In the genomic region with DNA sequence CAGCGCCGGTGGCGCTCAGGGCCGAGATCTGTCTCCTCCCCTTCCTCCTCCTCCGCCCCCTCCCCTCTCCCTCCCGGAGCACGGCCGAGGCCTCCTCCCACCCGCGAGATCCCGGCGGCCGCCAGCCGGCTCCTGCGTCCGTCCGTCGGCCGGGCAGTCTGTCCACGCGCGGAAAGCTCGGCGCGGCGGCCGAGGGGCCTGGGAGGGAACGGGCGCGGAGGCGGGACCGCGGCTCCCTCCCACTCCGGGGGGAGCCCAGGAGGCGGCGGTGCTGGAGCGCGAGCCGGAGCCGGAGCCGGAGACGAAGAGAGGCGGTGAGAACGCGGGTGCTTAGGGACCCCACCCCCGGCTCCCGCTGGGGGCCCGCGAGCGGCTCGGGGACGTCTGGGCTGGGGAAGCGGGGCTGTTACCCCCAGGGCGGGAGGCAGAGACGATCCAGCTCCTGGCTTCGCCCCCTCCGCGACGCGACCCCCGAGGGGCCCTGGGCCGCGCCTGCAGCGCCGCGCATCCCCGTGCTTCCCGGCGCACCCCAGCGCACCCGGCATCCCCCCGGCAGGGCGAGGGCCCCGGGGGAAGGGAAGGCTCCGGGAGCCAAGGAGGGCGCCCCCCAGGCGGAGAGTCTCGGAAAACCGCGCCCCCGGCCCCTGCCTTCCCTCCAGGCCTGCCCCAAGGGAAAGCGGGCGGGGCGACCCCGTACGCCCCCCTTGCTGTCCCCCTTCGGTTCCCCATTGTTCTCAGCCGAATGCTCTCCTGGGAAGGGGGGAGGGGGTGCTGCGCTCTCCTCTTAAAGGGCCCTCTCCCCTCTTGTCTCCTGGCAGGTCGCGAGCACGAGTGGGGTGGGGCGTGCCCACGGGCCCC, we compare ENCODE assay signal across 8 cellular contexts. TPM values are rescaled to one million over a fixed set of nuclear protein-coding genes. Genes with fewer than 3 reads are reported as not detected.
A peak's percentile ranks its signal among the peaks of the same experiment; 100 is the strongest.
DNase-seq lines count a peak whose midpoint lies in the region; ATAC-seq and TF ChIP-seq lines count a peak whose summit lies in the region.

A gene (plus strand): TSS at position 100 of the 858 bp plus-strand sequence. CDS start 1,463 bp downstream, outside the sequence.

- DNase-seq in HAP-1 (ENCODE audit: low spot score in 2 of 2) (peak in 1 of 2 experiments; percentile 42), epithelial cell of proximal tubule (ENCODE audit: low read depth) (no peak), nucleus accumbens (lab: John Stamatoyannopoulos, UW) (peak in 33 of 56 donors; percentile 6 to 61 (median 34)), aorta (no peak), T1000 (lab: John Stamatoyannopoulos, UW) (no peak), KBM-7 (no peak), NCI-H226 (no peak)
- DNase-seq in activated CD4-positive, alpha-beta T cell treated with anti-CD3 and anti-CD28 coated beads, Interleukin-2, amount 50 U/mL, for 24 hours (ENCODE audit: low read depth in 1 of 2, low spot score in 1 of 2) = peak; percentile 16 to 19

- H3K27me3 ChIP-seq in HAP-1 (ENCODE audit: low read depth) (peaks cover 33% of the 10 kb centered on the region), aorta (ENCODE audit: control insufficient read depth in 1 of 2, insufficient read depth in 2 of 2, low read length in 1 of 2) (no peaks in the 10 kb centered on the region)

- H3K4me1 ChIP-seq in HAP-1 (no peaks in the 10 kb centered on the region), aorta (ENCODE audit: control insufficient read depth in 1 of 2, insufficient read depth in 2 of 2, low read length in 2 of 2) (no peaks in the 10 kb centered on the region)

- no peak for TF ChIP-seq CTCF in epithelial cell of proximal tubule (conservative IDR thresholded peaks at IDR 0.05; ENCODE audit: low read depth, low read length)

- no peak within 1 kb of the TSS for H3K27ac ChIP-seq in aorta (ENCODE audit: low read depth in 1 of 2, low read length in 2 of 2)

- intact Hi-C loops in aorta (cut with DNase I) = no loop called here

- peak within 1 kb of the TSS; percentile 32 for H3K4me3 ChIP-seq in HAP-1
- H3K4me3 ChIP-seq in epithelial cell of proximal tubule (ENCODE audit: low read depth, low read length) = peak within 1 kb of the TSS; percentile 35
- H3K4me3 ChIP-seq in aorta (ENCODE audit: low read length in 2 of 2) = peak within 1 kb of the TSS in 1 of 2 donors; percentile 17

- in situ Hi-C loops in HAP-1 (cut with MboI; ENCODE audit: low sequenced_read_pairs) (no loop called here), KBM-7 (cut with MboI; ENCODE audit: low pct_unique_long_range_greater_than_20kb, low sequenced_read_pairs) (no loop called here)

- ATAC-seq in aorta (ENCODE audit: low FRiP score) = peak; percentile 57

- WGBS in aorta, 2 donors = 0 to 1% methylated on average over 49 to 94 of the region's 94 CpGs

- H3K36me3 ChIP-seq in HAP-1 (replicated peaks) (no peaks in the 10 kb centered on the region), aorta (ENCODE audit: control insufficient read depth in 1 of 2, insufficient read depth in 2 of 2, low read length in 1 of 2) (no peaks in the 10 kb centered on the region)

- H3K9me3 ChIP-seq in HAP-1 = no peaks in the 10 kb centered on the region
- no peaks in the 10 kb centered on the region for H3K9me3 ChIP-seq in aorta (ENCODE audit: control insufficient read depth, low read length)

RNA-seq across cellular contexts. Expression of the gene that starts here (rescaled TPM):
- not detected in 2 replicates for total RNA-seq in epithelial cell of proximal tubule
- total RNA-seq in aorta = 1 to 10 TPM; 4.2 to 4.8 TPM
- under 1 TPM; 0.15 to 0.38 TPM for polyA plus RNA-seq in aorta

Comparison
In these comparisons a context has a peak if more than half of its experiments do, and no peak if none do; other contexts are left out.
1. DNase-seq: peak in activated CD4-positive, alpha-beta T cell treated with anti-CD3 and anti-CD28 coated beads, Interleukin-2, amount 50 U/mL, for 24 hours (2 of 2) and nucleus accumbens (33 of 56); none in epithelial cell of proximal tubule (single experiment), aorta (0 of 2), T1000 (single experiment), KBM-7 (single experiment) and NCI-H226 (single experiment).